In genomic region chr6:35297541-35298481, GRCh38 we compare ENCODE assay signal across 8 cellular contexts. TPM values are rescaled to one million over a fixed set of nuclear protein-coding genes. Genes with fewer than 3 reads are reported as not detected.
DNase-seq lines count a peak whose midpoint lies in the region; ATAC-seq and TF ChIP-seq lines count a peak whose summit lies in the region.

A gene with protein sequence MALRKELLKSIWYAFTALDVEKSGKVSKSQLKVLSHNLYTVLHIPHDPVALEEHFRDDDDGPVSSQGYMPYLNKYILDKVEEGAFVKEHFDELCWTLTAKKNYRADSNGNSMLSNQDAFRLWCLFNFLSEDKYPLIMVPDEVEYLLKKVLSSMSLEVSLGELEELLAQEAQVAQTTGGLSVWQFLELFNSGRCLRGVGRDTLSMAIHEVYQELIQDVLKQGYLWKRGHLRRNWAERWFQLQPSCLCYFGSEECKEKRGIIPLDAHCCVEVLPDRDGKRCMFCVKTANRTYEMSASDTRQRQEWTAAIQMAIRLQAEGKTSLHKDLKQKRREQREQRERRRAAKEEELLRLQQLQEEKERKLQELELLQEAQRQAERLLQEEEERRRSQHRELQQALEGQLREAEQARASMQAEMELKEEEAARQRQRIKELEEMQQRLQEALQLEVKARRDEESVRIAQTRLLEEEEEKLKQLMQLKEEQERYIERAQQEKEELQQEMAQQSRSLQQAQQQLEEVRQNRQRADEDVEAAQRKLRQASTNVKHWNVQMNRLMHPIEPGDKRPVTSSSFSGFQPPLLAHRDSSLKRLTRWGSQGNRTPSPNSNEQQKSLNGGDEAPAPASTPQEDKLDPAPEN (plus strand): TSS chr6:35297818. CDS start chr6:35297857, 39 bp downstream.

- peak; percentile 63 for DNase-seq in A673 (ENCODE audit: low spot score)
- peak; percentile 84 for DNase-seq in NCI-H2227 (lab: John Stamatoyannopoulos, UW; ENCODE audit: unreplicated experiment)
- peak; percentile 81 for DNase-seq in activated CD4-positive, CD25-positive, alpha-beta regulatory T cell treated with anti-CD3 and anti-CD28 coated beads, Interleukin-2, amount 50 U/mL, for 72 hours
- peak; percentile 54 for DNase-seq in cerebellum (ENCODE audit: low spot score)
- DNase-seq in left lobe of liver (ENCODE audit: low spot score), result peak; percentile 65
- peak; percentile 89 for DNase-seq in stimulated activated CD4-positive, alpha-beta T cell treated with anti-CD3 and anti-CD28 coated beads, Interleukin-4, amount 100 ng/mL, for 24 hours

- CTCF ChIA-PET in A673 (lab: Charles Lee), result interaction anchor here (1.5 kb wide), 1 partner anchor 152 kb away, joined by 9 read pairs; no protein-coding TSS in a partner anchor

- no peaks in the 10 kb centered on the region for H3K4me1 ChIP-seq in A673 (ENCODE audit: insufficient read depth, low read length, poor library complexity, severe bottlenecking)

- H3K36me3 ChIP-seq in A673 (ENCODE audit: insufficient read depth, low read length, poor library complexity, severe bottlenecking), result peaks cover 4% of the 10 kb centered on the region

- peak; percentile 57 for TF ChIP-seq CTCF in A673 (conservative IDR thresholded peaks at IDR 0.05; ENCODE audit: low read depth, low read length)

- intact Hi-C loops in A673 (cut with micrococcal nuclease; ENCODE audit: unreplicated experiment), result no loop called here

- no peak within 1 kb of the TSS for H3K27ac ChIP-seq in A673 (ENCODE audit: low read depth, low read length, poor library complexity, severe bottlenecking)

- no peak within 1 kb of the TSS for H3K4me3 ChIP-seq in A673 (ENCODE audit: low read depth, low read length, poor library complexity, severe bottlenecking)

- BruUV-seq in A673 (replicated peaks; lab: Mats Ljungman, UMichigan), result no TSS peak

- POLR2A ChIA-PET in A673 (lab: Charles Lee; ENCODE audit: low non-redundant PET), result no interaction called here

- H3K9me3 ChIP-seq in A673 (ENCODE audit: low read depth, low read length, poor library complexity, severe bottlenecking), result no peaks in the 10 kb centered on the region

- H3K27me3 ChIP-seq in A673 (replicated peaks; ENCODE audit: insufficient read depth, low read depth, low read length, poor library complexity), result no peaks in the 10 kb centered on the region

- ATAC-seq in HG03095 (IDR thresholded peaks at IDR 0.05; ENCODE audit: unreplicated experiment) (peak; percentile 68), left lobe of liver (peak; percentile 66)

- peak; percentile 59 for TF ChIP-seq POLR2A in GM18526 (IDR thresholded peaks at IDR 0.05; ENCODE audit: extremely low read depth, insufficient read length)

RNA-seq across cellular contexts. Expression of the gene that starts here (rescaled TPM):
- total RNA-seq in A673 (2021) (0.37 and 0.44 TPM in 2 replicates), cerebellum (1.5 TPM), left lobe of liver (1.5 TPM)

Comparison
In these comparisons a context has a peak if more than half of its experiments do, and no peak if none do; other contexts are left out.
1. Peak in DNase-seq in A673; RNA of the gene not detected or under 1 TPM.